ENCODE assay signal across 12 cellular contexts in genomic region chr20:48626226-48626937, GRCh38.
A peak's percentile ranks its signal among the peaks of the same experiment; 100 is the strongest.
DNase-seq lines count a peak whose midpoint lies in the region; ATAC-seq and TF ChIP-seq lines count a peak whose summit lies in the region.
"Had no signal": no experiment of that assay in that cellular context is flagged by ENCODE, and none has a peak within 500 bp of the region (broad histone marks: within the 10 kb centered on the region; RNA-seq: fewer than 3 reads in every experiment).

No MANE protein-coding gene starts in this region.

- H3K4me3 Mint-ChIP-seq in activated CD4-positive, alpha-beta memory T cell treated with anti-CD3 and anti-CD28 coated beads, Interleukin-2, amount 10 ng/mL, durations not matched to agents 7 days and 5 days: no peak overlapping the region
- peak overlapping the region in 2 of 5 donors; percentile 17 to 62 for H3K4me3 Mint-ChIP-seq in immature natural killer cell

- no peak for ATAC-seq in GM21515 (IDR thresholded peaks at IDR 0.05; ENCODE audit: unreplicated experiment)
- ATAC-seq in HG03565 (IDR thresholded peaks at IDR 0.05; ENCODE audit: unreplicated experiment): no peak
- ATAC-seq: gastrocnemius medialis had no signal

- CTCF ChIA-PET in activated CD4-positive, alpha-beta memory T cell treated with anti-CD3 and anti-CD28 coated beads, Interleukin-2, amount 10 ng/mL, durations not matched to agents 7 days and 5 days (lab: Charles Lee): interaction anchor here (0.6 kb wide), 1 partner anchor 473 kb away, joined by 3 read pairs; no protein-coding TSS in a partner anchor

- H3K27ac Mint-ChIP-seq in activated CD4-positive, alpha-beta memory T cell treated with anti-CD3 and anti-CD28 coated beads, Interleukin-2, amount 10 ng/mL, durations not matched to agents 7 days and 5 days: peak overlapping the region; percentile 21
- H3K27ac Mint-ChIP-seq in immature natural killer cell: peak overlapping the region; percentile 58 to 80 (median 72)

- POLR2A ChIA-PET in activated CD4-positive, alpha-beta memory T cell treated with anti-CD3 and anti-CD28 coated beads, Interleukin-2, amount 10 ng/mL, durations not matched to agents 7 days and 5 days (lab: Charles Lee): no interaction called here

- no peaks in the 10 kb centered on the region for H3K9me3 Mint-ChIP-seq in activated CD4-positive, alpha-beta memory T cell treated with anti-CD3 and anti-CD28 coated beads, Interleukin-2, amount 10 ng/mL, durations not matched to agents 7 days and 5 days
- H3K9me3 Mint-ChIP-seq in immature natural killer cell: no peaks in the 10 kb centered on the region

- no peaks in the 10 kb centered on the region for H3K27me3 ChIP-seq in HL-60 (ENCODE audit: insufficient read depth, poor library complexity, severe bottlenecking)
- H3K27me3 ChIP-seq: gastrocnemius medialis had no signal

- H3K27ac ChIP-seq in HL-60 (replicated peaks): peak overlapping the region; percentile 47
- H3K27ac ChIP-seq: C4-2B, gastrocnemius medialis had no signal

- no peak for TF ChIP-seq CTCF in HL-60 (IDR thresholded peaks at IDR 0.05; ENCODE audit: insufficient read depth, low read length)

- H3K4me1 Mint-ChIP-seq in activated CD4-positive, alpha-beta memory T cell treated with anti-CD3 and anti-CD28 coated beads, Interleukin-2, amount 10 ng/mL, durations not matched to agents 7 days and 5 days: peaks cover 18% of the 10 kb centered on the region
- peaks cover 16 to 22% of the 10 kb centered on the region in 2 donors for H3K4me1 Mint-ChIP-seq in immature natural killer cell

- H3K36me3 Mint-ChIP-seq in activated CD4-positive, alpha-beta memory T cell treated with anti-CD3 and anti-CD28 coated beads, Interleukin-2, amount 10 ng/mL, durations not matched to agents 7 days and 5 days (ENCODE audit: low read depth): peaks cover 59% of the 10 kb centered on the region
- H3K36me3 Mint-ChIP-seq in immature natural killer cell: peaks cover 4 to 34% (median 10%) of the 10 kb centered on the region in 3 donors

- H3K4me3 ChIP-seq in HL-60 (replicated peaks; ENCODE audit: insufficient read depth, low read length): no peak overlapping the region
- H3K4me3 ChIP-seq: gastrocnemius medialis had no signal

- no peaks in the 10 kb centered on the region for H3K27me3 Mint-ChIP-seq in activated CD4-positive, alpha-beta memory T cell treated with anti-CD3 and anti-CD28 coated beads, Interleukin-2, amount 10 ng/mL, durations not matched to agents 7 days and 5 days
- peaks cover 21 to 30% (median 24%) of the 10 kb centered on the region in 3 donors for H3K27me3 Mint-ChIP-seq in immature natural killer cell (ENCODE audit: low read depth in 3 of 3)

- DNase-seq in A172 (ENCODE audit: low spot score) (peak; percentile 7), HL-60 (ENCODE audit: low read depth in 1 of 2, low spot score in 1 of 2) (peak; percentile 79 to 85), immature natural killer cell (no peak), NCI-H2227 (lab: John Stamatoyannopoulos, UW; ENCODE audit: unreplicated experiment) (no peak)
- no peak for DNase-seq in activated CD4-positive, alpha-beta memory T cell treated with anti-CD3 and anti-CD28 coated beads, Interleukin-2, amount 10 ng/mL, durations not matched to agents 7 days and 5 days
- no peak for DNase-seq in stimulated activated CD4-positive, alpha-beta T cell treated with anti-CD3 and anti-CD28 coated beads, Interleukin-2, amount 100 ng/mL, for 24 hours
- DNase-seq: activated CD4-positive, alpha-beta T cell treated with anti-CD3 and anti-CD28 coated beads for 48 hours; gastrocnemius medialis; mesendoderm had no signal

Comparison
In these comparisons a context has a peak if more than half of its experiments do, and no peak if none do; other contexts are left out.
1. DNase-seq: peak in A172 (single experiment) and HL-60 (2 of 2); none in activated CD4-positive, alpha-beta memory T cell treated with anti-CD3 and anti-CD28 coated beads, Interleukin-2, amount 10 ng/mL, durations not matched to agents 7 days and 5 days (single experiment), immature natural killer cell (0 of 3), stimulated activated CD4-positive, alpha-beta T cell treated with anti-CD3 and anti-CD28 coated beads, Interleukin-2, amount 100 ng/mL, for 24 hours (0 of 2) and NCI-H2227 (single experiment).